Comparison of ENCODE assay signal across 6 cellular contexts in the genomic region with DNA sequence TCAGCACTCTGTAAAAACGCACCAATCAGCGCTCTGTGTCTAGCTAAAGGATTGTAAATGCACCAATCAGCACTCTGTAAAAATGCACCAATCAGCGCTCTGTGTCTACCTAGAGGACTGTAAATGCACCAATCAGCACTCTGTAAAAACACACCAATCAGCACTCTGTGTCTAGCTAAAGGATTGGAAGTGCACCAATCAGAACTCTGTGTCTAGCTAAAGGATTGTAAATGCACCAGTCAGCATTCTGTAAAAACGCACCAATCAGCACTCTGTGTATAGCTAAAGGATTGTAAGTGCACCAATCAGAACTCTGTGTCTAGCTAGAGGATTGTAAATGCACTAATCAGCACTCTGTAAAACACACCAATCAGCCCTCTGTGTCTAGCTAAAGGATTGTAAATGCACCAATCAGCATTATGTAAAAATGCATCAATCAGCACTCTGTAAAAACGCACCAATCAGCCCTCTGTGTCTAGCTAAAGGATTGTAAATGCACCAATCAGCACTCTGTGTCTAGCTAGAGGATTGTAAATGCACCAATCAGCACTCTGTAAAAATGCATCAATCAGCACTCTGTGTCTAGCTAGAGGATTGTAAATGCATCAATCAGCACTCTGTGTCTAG. TPM values are rescaled to one million over a fixed set of nuclear protein-coding genes. Genes with fewer than 3 reads are reported as not detected.
DNase-seq lines count a peak whose midpoint lies in the region; ATAC-seq, FAIRE-seq and TF ChIP-seq lines count a peak whose summit lies in the region.
"Not testable (repeated sequence)": the region's sequence is repeated elsewhere in the genome, so short reads cannot be mapped to it uniquely, and the experiment has no call there.

No MANE protein-coding gene starts in this region.

- not testable (repeated sequence) for H4K8ac ChIP-seq in IMR-90 (ENCODE audit: low read depth in 2 of 2, low read length in 2 of 2)

- not testable (repeated sequence) for H3K4ac ChIP-seq in IMR-90 (ENCODE audit: low read depth, low read length)

- not testable (repeated sequence) for H3K9me2 ChIP-seq in PC-3 (replicated peaks; ENCODE audit: low read length)

- not testable (repeated sequence) for H2BK20ac ChIP-seq in IMR-90 (ENCODE audit: low read depth, low read length)

- not testable (repeated sequence) for H3K4me3 ChIP-seq in A549; HEK293 (ENCODE audit: low read depth, low read length); IMR-90 (ENCODE audit: insufficient read depth, low read depth, low read length); PC-3 (ENCODE audit: low read length); K562

- not testable (repeated sequence) for H3K14ac ChIP-seq in IMR-90 (replicated peaks; ENCODE audit: low read depth, low read length)

- H3K79me1 ChIP-seq in IMR-90 (ENCODE audit: low read depth in 1 of 2, low read length in 2 of 2), result not testable (repeated sequence)

- H3K9me3 ChIP-seq in A549; HEK293 (ENCODE audit: control insufficient read depth, insufficient read depth, low read depth, low read length); IMR-90 (ENCODE audit: control insufficient read depth, insufficient read depth, low read length); PC-3 (ENCODE audit: low read length); K562 (replicated peaks; ENCODE audit: control insufficient read depth, insufficient read depth, low read depth, low read length): not testable (repeated sequence)

- ATAC-seq in A549; IMR-90 (ENCODE audit: low read depth); PC-3; K562: not testable (repeated sequence)

- not testable (repeated sequence) for H2BK5ac ChIP-seq in IMR-90 (ENCODE audit: low read depth, low read length, poor library complexity, severe bottlenecking)

- H3K27ac ChIP-seq in A549; HEK293 (ENCODE audit: extremely low read depth, low read depth, low read length); IMR-90 (ENCODE audit: insufficient read depth, low read length); PC-3 (ENCODE audit: low read length); K562 (ENCODE audit: extremely low read depth, low read depth, low read length): not testable (repeated sequence)

- H2BK15ac ChIP-seq in IMR-90 (ENCODE audit: low read depth, low read length), result not testable (repeated sequence)

- H2AK5ac ChIP-seq in IMR-90 (ENCODE audit: low read depth, low read length), result not testable (repeated sequence)

- dilution Hi-C loops in IMR-90 (cut with HindIII; ENCODE audit: low sequenced_read_pairs, unreplicated experiment), result not testable (repeated sequence)

- not testable (repeated sequence) for H3K36me3 ChIP-seq in HEK293 (ENCODE audit: control insufficient read depth in 2 of 2, insufficient read depth in 1 of 2, low read length in 2 of 2); IMR-90 (ENCODE audit: control insufficient read depth, insufficient read depth, low read length); PC-3 (ENCODE audit: low read depth, low read length); K562 (ENCODE audit: control insufficient read depth, insufficient read depth, low read length)

- H2AK9ac ChIP-seq in IMR-90 (replicated peaks; ENCODE audit: low read depth, low read length, poor library complexity), result not testable (repeated sequence)

- BruUV-seq in IMR-90 (replicated peaks; lab: Mats Ljungman, UMichigan); PC-3 (replicated peaks; lab: Mats Ljungman, UMichigan); K562 (replicated peaks; lab: Mats Ljungman, UMichigan): not testable (repeated sequence)

- in situ Hi-C loops in IMR-90 (cut with MboI; ENCODE audit: low sequenced_read_pairs), result loop anchor here (25.0 kb wide), 1 partner anchor 341 kb away; a partner anchor contains a TSS
- in situ Hi-C loops in K562 (cut with MboI), result not testable (repeated sequence)

- POLR2A ChIA-PET in A549 (lab: Yijun Ruan, JAX); HEK293 (lab: Yijun Ruan, JAX); IMR-90 (lab: Charles Lee; ENCODE audit: unreplicated experiment); PC-3 (lab: Charles Lee; ENCODE audit: unreplicated experiment): not testable (repeated sequence)
- POLR2A ChIA-PET in K562 (lab: Yijun Ruan, JAX), result interaction anchor here (0.8 kb wide), 1 partner anchor 131 kb away, joined by 3 read pairs; no protein-coding TSS in a partner anchor

- CTCF ChIA-PET in A549 (lab: Yijun Ruan, JAX) (interaction anchor here (1.2 to 4.9 kb wide), 3 partner anchors 10 to 131 kb away, joined by 3 to 21 read pairs (median 7); no protein-coding TSS in a partner anchor), HEK293 (lab: Yijun Ruan, JAX) (interaction anchor here (3.7 kb wide), 1 partner anchor 11 kb away, joined by 13 read pairs; no protein-coding TSS in a partner anchor)
- CTCF ChIA-PET in IMR-90 (lab: Yijun Ruan, JAX); PC-3 (lab: Charles Lee); K562 (lab: Yijun Ruan, JAX; ENCODE audit: low intra/inter-chr PET ratio): not testable (repeated sequence)

- not testable (repeated sequence) for H3K23ac ChIP-seq in IMR-90 (ENCODE audit: low read depth, low read length)

- not testable (repeated sequence) for H3K9ac ChIP-seq in IMR-90 (ENCODE audit: low read depth, low read length); PC-3 (ENCODE audit: low read length); K562 (ENCODE audit: insufficient read depth in 1 of 2, low read depth in 2 of 2, low read length in 2 of 2)

- not testable (repeated sequence) for H4K91ac ChIP-seq in IMR-90 (ENCODE audit: insufficient read depth, low read depth, low read length)

- H2BK120ac ChIP-seq in IMR-90 (ENCODE audit: low read depth, low read length), result not testable (repeated sequence)

- not testable (repeated sequence) for H4K5ac ChIP-seq in IMR-90 (ENCODE audit: low read depth, low read length)

- not testable (repeated sequence) for TF ChIP-seq RAD21 in A549 (conservative IDR thresholded peaks at IDR 0.05 in 1 of 2, IDR thresholded peaks at IDR 0.05 in 1 of 2); IMR-90 (IDR thresholded peaks at IDR 0.05; ENCODE audit: low read length); K562 (CRISPR knock-in tag; conservative IDR thresholded peaks at IDR 0.05 in 1 of 2, IDR thresholded peaks at IDR 0.05 in 1 of 2)

- H3F3A ChIP-seq in PC-3 (ENCODE audit: low read length, unreplicated experiment), result not testable (repeated sequence)

- TF ChIP-seq POLR2A in A549 (IDR thresholded peaks at IDR 0.05; ENCODE audit: low read length); IMR-90 (IDR thresholded peaks at IDR 0.05; ENCODE audit: low read depth, low read length); K562 (conservative IDR thresholded peaks at IDR 0.05): not testable (repeated sequence)

- H3K4me1 ChIP-seq in A549; HEK293 (ENCODE audit: control insufficient read depth, insufficient read depth, low read length); IMR-90 (ENCODE audit: control insufficient read depth, insufficient read depth, low read length); PC-3 (ENCODE audit: insufficient read depth, low read length); K562 (replicated peaks in 1 of 2; ENCODE audit: control insufficient read depth in 2 of 2, insufficient read depth in 2 of 2, low read length in 2 of 2): not testable (repeated sequence)

- WGBS in A549 (ENCODE audit: missing lambda C conversion rate), result 66% methylated on average over 5 of the region's 5 CpGs
- whole genome bisulfite sequencing in IMR-90 (ENCODE audit: extremely low coverage in 2 of 2, insufficient read length in 1 of 2), 2 experiments, result no CpG with 5 or more reads among the region's 5 CpGs
- WGBS in K562 (ENCODE audit: insufficient coverage, low coverage, missing lambda C conversion rate), result 56% methylated on average over 5 of the region's 5 CpGs

- not testable (repeated sequence) for TF ChIP-seq EP300 in A549 (IDR thresholded peaks at IDR 0.05); K562 (IDR thresholded peaks at IDR 0.05; ENCODE audit: low read length)

- not testable (repeated sequence) for TF ChIP-seq CTCF in A549 (IDR thresholded peaks at IDR 0.05); HEK293 (tag by site-specific recombination; IDR thresholded peaks at IDR 0.05); IMR-90 (conservative IDR thresholded peaks at IDR 0.05; ENCODE audit: low read depth, low read length); PC-3 (conservative IDR thresholded peaks at IDR 0.05; ENCODE audit: low read depth, low read length); K562 (IDR thresholded peaks at IDR 0.05 in 2 of 3, conservative IDR thresholded peaks at IDR 0.05 in 1 of 3; ENCODE audit: insufficient read depth in 2 of 3, low read depth in 1 of 3, low read length in 3 of 3)

- H2AFZ ChIP-seq in IMR-90 (replicated peaks; ENCODE audit: low read length, poor library complexity); PC-3 (ENCODE audit: low read length); K562 (ENCODE audit: low read depth, low read length): not testable (repeated sequence)

- H3K79me2 ChIP-seq in PC-3 (ENCODE audit: low read length); K562 (ENCODE audit: control insufficient read depth, insufficient read depth, low read length): not testable (repeated sequence)

- not testable (repeated sequence) for H3K4me2 ChIP-seq in A549; IMR-90 (ENCODE audit: low read depth, low read length); PC-3 (ENCODE audit: low read length); K562 (ENCODE audit: insufficient read depth, low read length)

- not testable (repeated sequence) for H3K27me3 ChIP-seq in IMR-90 (ENCODE audit: control insufficient read depth, insufficient read depth, low read length); PC-3 (ENCODE audit: low read length); K562 (ENCODE audit: control insufficient read depth in 2 of 2, insufficient read depth in 2 of 2, low read length in 2 of 2)

- intact Hi-C loops in IMR-90 (cut with micrococcal nuclease); PC-3 (cut with micrococcal nuclease); K562 (cut with micrococcal nuclease): not testable (repeated sequence)

- H3K9me1 ChIP-seq in IMR-90 (ENCODE audit: insufficient read depth, low read length); K562 (ENCODE audit: control insufficient read depth, insufficient read depth, low read length): not testable (repeated sequence)

- not testable (repeated sequence) for DNase-seq in A549 (ENCODE audit: low read depth in 1 of 2, low spot score in 1 of 2); GM18507 (ENCODE audit: extremely low spot score, insufficient read length, low read depth); IMR-90; K562 (ENCODE audit: extremely low read depth in 1 of 4, low spot score in 3 of 4)
- DNase-seq in PC-3, result peak; percentile 6

- FAIRE-seq in A549 (lab: Jason Lieb, UNC); K562 (lab: Jason Lieb, UNC): not testable (repeated sequence)
- peak; percentile 9 for FAIRE-seq in GM18507 (lab: Jason Lieb, UNC)

- H3K18ac ChIP-seq in IMR-90 (ENCODE audit: low read depth, low read length), result not testable (repeated sequence)

- not testable (repeated sequence) for H3K56ac ChIP-seq in IMR-90 (ENCODE audit: extremely low read depth, insufficient read depth, low read length)

- H4K20me1 ChIP-seq in IMR-90 (ENCODE audit: insufficient read depth, low read length); PC-3 (ENCODE audit: low read length); K562 (replicated peaks; ENCODE audit: control insufficient read depth, insufficient read depth, low read length): not testable (repeated sequence)

RNA-seq across cellular contexts. Expression of a gene that starts 24.8 kb away (rescaled TPM):
- polyA plus RNA-seq in A549 (2011; rRNA removed) (8.7 and 9.5 TPM in 2 replicates), A549 (2017; fragmentation: RNase III; extraction: RNeasy Plus Mini Kit Qiagen cat#74134 plus additional on column Dnase treatment) (5.8 to 7.8 TPM (median 5.9 TPM) in 3 replicates), IMR-90 (2012; rRNA removed) (3.2 and 3.9 TPM in 2 replicates), K562 (2011; rRNA removed) (38.4 and 50.9 TPM in 2 replicates), K562 (2014; fragmentation: Illumina TruSeq; extraction: Trizol) (47.5 and 55.3 TPM in 2 replicates), K562 (2014; fragmentation: Nextera tagmentation; extraction: Ambion mirVana) (10 to 100 TPM; 42.2 to 46.4 TPM), K562 (2014; rRNA removed) (41.8 and 42.5 TPM in 2 replicates)
- polyA plus RNA-seq in A549 (2012; cell fraction: cytosol; rRNA removed), result 0.95 and 0.96 TPM in 2 replicates
- polyA plus RNA-seq in A549 (2012; cell fraction: nucleus; rRNA removed), result 0.71 and 1.4 TPM in 2 replicates
- polyA minus RNA-seq in A549 (2011; rRNA and poly(A)+ RNA removed), result 4.1 and 4.3 TPM in 2 replicates
- total RNA-seq in IMR-90 (2012; rRNA removed) (13.1 and 14.7 TPM in 2 replicates), PC-3 (2014; rRNA removed) (3.0 TPM in 2 replicates), K562 (2014; rRNA removed) (49.4 and 52.5 TPM in 2 replicates), K562 (2014; rRNA removed; fragmentation: Illumina TruSeq; extraction: Trizol) (74.8 and 86.1 TPM in 2 replicates), K562 (2015; rRNA removed; fragmentation: Illumina TruSeq; extraction: Trizol) (67.4 and 77.8 TPM in 2 replicates), K562 (2021) (56.8 and 58.5 TPM in 2 replicates)
- 0.55 and 0.69 TPM in 2 replicates for polyA plus RNA-seq in IMR-90 (2012; cell fraction: cytosol; rRNA removed)
- polyA plus RNA-seq in IMR-90 (2012; cell fraction: nucleus; rRNA removed; ENCODE audit: low replicate concordance), result 0.35 and 5.0 TPM in 2 replicates
- 20.0 and 87.2 TPM in 2 replicates for total RNA-seq in K562 (2011; cell fraction: chromatin; rRNA removed; ENCODE audit: low replicate concordance)
- total RNA-seq in K562 (2011; cell fraction: nucleolus; rRNA removed), result 9.2 and 16.3 TPM in 2 replicates
- total RNA-seq in K562 (2011; cell fraction: nucleoplasm; rRNA removed), result 24.5 and 31.0 TPM in 2 replicates
- polyA plus RNA-seq in K562 (2011; cell fraction: cytosol; rRNA removed), result 8.6 and 17.2 TPM in 2 replicates
- polyA plus RNA-seq in K562 (2011; cell fraction: nucleus; rRNA removed), result 18.1 and 40.4 TPM in 2 replicates
- polyA plus RNA-seq in K562 (2012), result 58.3 and 63.2 TPM in 2 replicates
- 101 and 110 TPM in 2 replicates for polyA minus RNA-seq in K562 (2011; rRNA and poly(A)+ RNA removed)
- polyA minus RNA-seq in K562 (2011; cell fraction: cytosol; rRNA and poly(A)+ RNA removed), result 25.4 and 37.8 TPM in 2 replicates
- polyA minus RNA-seq in K562 (2011; cell fraction: nucleus; rRNA and poly(A)+ RNA removed), result 16.6 and 34.4 TPM in 2 replicates
